Comparison of ENCODE assay signal across 13 cellular contexts in the genomic region with DNA sequence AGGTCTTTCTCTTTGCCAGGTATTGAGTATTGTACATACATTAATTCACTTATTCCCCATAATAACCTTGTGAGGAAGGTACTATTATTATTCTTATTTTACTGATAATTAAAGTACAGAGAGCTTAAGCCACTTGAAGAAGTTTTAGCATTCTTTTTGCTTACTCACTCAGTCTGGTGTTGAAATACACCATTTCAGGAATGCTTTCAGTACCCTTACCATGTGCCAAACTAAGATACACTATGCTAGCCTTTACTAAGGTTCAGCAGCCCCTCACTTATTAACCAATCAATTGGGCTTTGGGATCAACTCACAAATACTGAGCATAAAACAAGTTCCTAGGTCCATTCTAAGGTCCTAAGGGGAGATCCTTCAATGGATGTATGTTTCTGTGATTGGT.
A peak's percentile ranks its signal among the peaks of the same experiment; 100 is the strongest.
DNase-seq lines count a peak whose midpoint lies in the region; TF ChIP-seq lines count a peak whose summit lies in the region.
"Had no signal": no experiment of that assay in that cellular context is flagged by ENCODE, and none has a peak within 500 bp of the region (broad histone marks: within the 10 kb centered on the region; RNA-seq: fewer than 3 reads in every experiment).

No MANE protein-coding gene starts in this region.

- H3K4me3 ChIP-seq in epithelial cell of proximal tubule (ENCODE audit: low read depth, low read length) (no peak overlapping the region), fibroblast of the aortic adventitia (ENCODE audit: low read depth, low read length) (no peak overlapping the region)

- DNase-seq in AG20443 (ENCODE audit: low spot score) (peak; percentile 15), HCEC 1CT (peak; percentile 23), epithelial cell of proximal tubule (ENCODE audit: low read depth) (peak; percentile 59), fibroblast of the aortic adventitia (ENCODE audit: low read depth) (peak; percentile 61), NCI-H1417 (lab: John Stamatoyannopoulos, UW) (no peak)
- no peak for DNase-seq in activated CD4-positive, alpha-beta T cell treated with anti-CD3 and anti-CD28 coated beads for 1 hour
- DNase-seq in stimulated activated naive CD4-positive, alpha-beta T cell (lab: John Stamatoyannopoulos, UW): no peak
- DNase-seq in activated naive CD4-positive, alpha-beta T cell (lab: John Stamatoyannopoulos, UW): no peak
- DNase-seq: ACHN; BE2C; CD4-positive, alpha-beta memory T cell; DMS79; H7 had no signal

- TF ChIP-seq CTCF in epithelial cell of proximal tubule (conservative IDR thresholded peaks at IDR 0.05; ENCODE audit: low read depth, low read length) (no peak), fibroblast of the aortic adventitia (IDR thresholded peaks at IDR 0.05; ENCODE audit: insufficient read depth, low read length) (no peak)

Comparison
In these comparisons a context has a peak if more than half of its experiments do, and no peak if none do; other contexts are left out.
1. DNase-seq: peak in AG20443 (single experiment), HCEC 1CT (single experiment), epithelial cell of proximal tubule (single experiment) and fibroblast of the aortic adventitia (single experiment); none in activated CD4-positive, alpha-beta T cell treated with anti-CD3 and anti-CD28 coated beads for 1 hour (single experiment), stimulated activated naive CD4-positive, alpha-beta T cell (0 of 6), NCI-H1417 (0 of 3) and activated naive CD4-positive, alpha-beta T cell (0 of 4).